ENCODE assay signal across 15 cellular contexts in the genomic region with DNA sequence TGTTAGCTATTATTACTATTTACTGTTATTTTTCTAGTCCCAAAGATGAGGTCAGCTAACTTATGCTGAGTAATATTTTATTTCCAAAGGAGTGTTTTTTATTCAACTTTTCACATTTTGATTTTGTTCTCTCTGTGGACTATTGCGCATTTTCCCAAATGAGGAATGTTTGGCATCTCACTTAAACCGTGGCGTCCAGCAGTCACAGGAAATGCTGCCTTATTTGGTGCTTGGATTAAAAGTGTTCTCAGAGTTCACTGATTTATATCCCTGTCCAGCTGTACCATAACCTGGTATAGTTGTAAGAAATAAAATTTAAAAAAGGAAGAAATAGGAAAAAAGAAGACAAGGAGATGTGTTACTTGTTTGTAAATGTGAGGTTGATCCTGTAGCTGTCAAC.
DNase-seq lines count a peak whose midpoint lies in the region; ATAC-seq and TF ChIP-seq lines count a peak whose summit lies in the region.
"Had no signal": no experiment of that assay in that cellular context is flagged by ENCODE, and none has a peak within 500 bp of the region (broad histone marks: within the 10 kb centered on the region; RNA-seq: fewer than 3 reads in every experiment).

No MANE protein-coding gene starts in this region.

- no peak overlapping the region for H3K27ac Mint-ChIP-seq in MCF 10A (ENCODE audit: low read depth, unreplicated experiment)
- H3K27ac Mint-ChIP-seq in natural killer cell treated with Interleukin-12 subunit alpha and Interleukin-12 subunit beta and Interleukin-15 and Interleukin-18, amount 100 ng/mL, for 72 hours = no peak overlapping the region
- H3K27ac Mint-ChIP-seq: activated naive CD4-positive, alpha-beta T cell treated with anti-CD3 and anti-CD28 coated beads, Interleukin-2, amount 50 U/mL, for 24 hours had no signal

- TF ChIP-seq CTCF in MCF 10A (IDR thresholded peaks at IDR 0.05; ENCODE audit: unreplicated experiment) (no peak), mammary epithelial cell (conservative IDR thresholded peaks at IDR 0.05 in 1 of 2, IDR thresholded peaks at IDR 0.05 in 1 of 2; ENCODE audit: extremely low read depth in 1 of 2, insufficient read depth in 1 of 2, low read depth in 1 of 2, low read length in 2 of 2) (no peak), coronary artery (IDR thresholded peaks at IDR 0.05) (no peak), left lung (IDR thresholded peaks at IDR 0.05) (no peak)

- peak; percentile 48 for DNase-seq in MCF 10A (ENCODE audit: unreplicated experiment)
- DNase-seq in mammary epithelial cell = no peak
- DNase-seq in coronary artery (ENCODE audit: low spot score) = no peak
- DNase-seq in left lung = no peak
- DNase-seq in aorta = no peak
- DNase-seq in NCI-H146 treated with DMSO at 0.1 percent for 48 hours (lab: John Stamatoyannopoulos, UW; ENCODE audit: unreplicated experiment) = no peak
- DNase-seq in natural killer cell treated with Interleukin-12 subunit alpha and Interleukin-12 subunit beta and Interleukin-15 and Interleukin-18, amount 100 ng/mL, for 72 hours (ENCODE audit: low spot score) = no peak
- DNase-seq: activated CD4-positive, CD25-positive, alpha-beta regulatory T cell; activated CD8-positive, alpha-beta memory T cell treated with anti-CD3 and anti-CD28 coated beads, Interleukin-2, amount 50 U/mL, for 4 hours; NCI-H1048; right lobe of liver had no signal

- in situ Hi-C loops in mammary epithelial cell (cut with MboI; ENCODE audit: low sequenced_read_pairs in 2 of 2) = loop anchor here in 1 of 2 donors (25.0 kb wide), 1 partner anchor 270 kb away; no protein-coding TSS in a partner anchor

- peaks cover 36% of the 10 kb centered on the region for H3K4me1 Mint-ChIP-seq in MCF 10A (ENCODE audit: insufficient read depth, unreplicated experiment)
- H3K4me1 Mint-ChIP-seq in natural killer cell treated with Interleukin-12 subunit alpha and Interleukin-12 subunit beta and Interleukin-15 and Interleukin-18, amount 100 ng/mL, for 72 hours (ENCODE audit: low read depth in 2 of 2) = no peaks in the 10 kb centered on the region
- H3K4me1 Mint-ChIP-seq: activated naive CD4-positive, alpha-beta T cell treated with anti-CD3 and anti-CD28 coated beads, Interleukin-2, amount 50 U/mL, for 24 hours had no signal

- no peaks in the 10 kb centered on the region for H3K9me3 ChIP-seq in mammary epithelial cell (replicated peaks; ENCODE audit: insufficient read depth, low read length)
- no peaks in the 10 kb centered on the region for H3K9me3 ChIP-seq in left lung
- H3K9me3 ChIP-seq in aorta (ENCODE audit: control insufficient read depth, low read length) = no peaks in the 10 kb centered on the region
- H3K9me3 ChIP-seq: right lobe of liver had no signal

- no peaks in the 10 kb centered on the region for H3K27me3 Mint-ChIP-seq in MCF 10A (ENCODE audit: insufficient read depth, unreplicated experiment)
- peaks cover 28 to 32% of the 10 kb centered on the region in 2 donors for H3K27me3 Mint-ChIP-seq in natural killer cell treated with Interleukin-12 subunit alpha and Interleukin-12 subunit beta and Interleukin-15 and Interleukin-18, amount 100 ng/mL, for 72 hours
- H3K27me3 Mint-ChIP-seq: activated naive CD4-positive, alpha-beta T cell treated with anti-CD3 and anti-CD28 coated beads, Interleukin-2, amount 50 U/mL, for 24 hours had no signal

- WGBS in mammary epithelial cell (ENCODE audit: low coverage, missing lambda C conversion rate) = 56% methylated on average over 3 of the region's 3 CpGs
- 4 to 6% methylated on average over 3 of the region's 3 CpGs for WGBS in aorta, 2 donors

- intact Hi-C loops in MCF 10A (cut with micrococcal nuclease) = no loop called here
- intact Hi-C loops in mammary epithelial cell (cut with micrococcal nuclease) = no loop called here
- intact Hi-C loops in left lung (cut with DNase I) = no loop called here
- intact Hi-C loops in aorta (cut with DNase I) = loop anchor here (5.0 kb wide), 3 partner anchors 45 to 165 kb away; a partner anchor contains a TSS

- no peak overlapping the region for H3K27ac ChIP-seq in mammary epithelial cell (ENCODE audit: insufficient read depth, low read depth, low read length)
- H3K27ac ChIP-seq in coronary artery = peak overlapping the region; percentile 2 to 76
- H3K27ac ChIP-seq in left lung = peak overlapping the region in 1 of 2 donors; percentile 30
- peak overlapping the region; percentile 95 to 100 for H3K27ac ChIP-seq in aorta (ENCODE audit: low read depth in 1 of 2, low read length in 2 of 2)
- H3K27ac ChIP-seq: 22Rv1 had no signal

- no peaks in the 10 kb centered on the region for H3K9me3 Mint-ChIP-seq in MCF 10A (ENCODE audit: unreplicated experiment)
- H3K9me3 Mint-ChIP-seq in natural killer cell treated with Interleukin-12 subunit alpha and Interleukin-12 subunit beta and Interleukin-15 and Interleukin-18, amount 100 ng/mL, for 72 hours = no peaks in the 10 kb centered on the region
- H3K9me3 Mint-ChIP-seq: activated naive CD4-positive, alpha-beta T cell treated with anti-CD3 and anti-CD28 coated beads, Interleukin-2, amount 50 U/mL, for 24 hours had no signal

- no peak overlapping the region for H3K9ac ChIP-seq in mammary epithelial cell (ENCODE audit: insufficient read depth, low read length)

- no TSS peak for BruUV-seq in MCF 10A (replicated peaks; lab: Mats Ljungman, UMichigan)
- BruUV-seq in mammary epithelial cell (replicated peaks; lab: Mats Ljungman, UMichigan) = no TSS peak

- no peak overlapping the region for H3K4me2 ChIP-seq in mammary epithelial cell (ENCODE audit: insufficient read depth, low read depth, low read length)

- peaks cover 3% of the 10 kb centered on the region for H3K79me2 ChIP-seq in mammary epithelial cell (ENCODE audit: insufficient read depth, low read length)

- H3K4me1 ChIP-seq in mammary epithelial cell (ENCODE audit: insufficient read depth, low read length) (peaks cover 47% of the 10 kb centered on the region), left lung (peaks cover 0 to 4% of the 10 kb centered on the region in 2 donors), aorta (ENCODE audit: control insufficient read depth in 1 of 2, insufficient read depth in 2 of 2, low read length in 2 of 2) (peaks cover 0 to 14% of the 10 kb centered on the region in 2 donors)

- H3K36me3 ChIP-seq in mammary epithelial cell (ENCODE audit: insufficient read depth, low read length) = no peaks in the 10 kb centered on the region
- H3K36me3 ChIP-seq in left lung = no peaks in the 10 kb centered on the region
- H3K36me3 ChIP-seq in aorta (ENCODE audit: control insufficient read depth in 1 of 2, insufficient read depth in 2 of 2, low read length in 1 of 2) = no peaks in the 10 kb centered on the region
- H3K36me3 ChIP-seq: right lobe of liver had no signal

- H4K20me1 ChIP-seq in mammary epithelial cell (ENCODE audit: insufficient read depth, low read length) = no peaks in the 10 kb centered on the region

- H3K27me3 ChIP-seq in mammary epithelial cell (ENCODE audit: insufficient read depth, low read length) (no peaks in the 10 kb centered on the region), left lung (no peaks in the 10 kb centered on the region), aorta (ENCODE audit: control insufficient read depth in 1 of 2, insufficient read depth in 2 of 2, low read length in 1 of 2) (no peaks in the 10 kb centered on the region)
- H3K27me3 ChIP-seq: right lobe of liver had no signal

- POLR2A ChIA-PET in MCF 10A (lab: Yijun Ruan, JAX) = interaction anchor here (0.7 to 1.9 kb wide), 3 partner anchors 12 to 122 kb away, joined by 3 to 7 read pairs (median 3); no protein-coding TSS in a partner anchor

- no peak overlapping the region for H2AFZ ChIP-seq in mammary epithelial cell (ENCODE audit: low read depth, low read length)

- dilution Hi-C loops in mammary epithelial cell (cut with HindIII; ENCODE audit: low sequenced_read_pairs) = no loop called here

- no peak overlapping the region for H3K4me3 Mint-ChIP-seq in MCF 10A (ENCODE audit: unreplicated experiment)
- no peak overlapping the region for H3K4me3 Mint-ChIP-seq in natural killer cell treated with Interleukin-12 subunit alpha and Interleukin-12 subunit beta and Interleukin-15 and Interleukin-18, amount 100 ng/mL, for 72 hours
- H3K4me3 Mint-ChIP-seq: activated naive CD4-positive, alpha-beta T cell treated with anti-CD3 and anti-CD28 coated beads, Interleukin-2, amount 50 U/mL, for 24 hours had no signal

- ATAC-seq in left lung = peak; percentile 33
- ATAC-seq in aorta (ENCODE audit: low FRiP score) = peak; percentile 39
- ATAC-seq in HG02759 (IDR thresholded peaks at IDR 0.05; ENCODE audit: unreplicated experiment) = no peak
- no peak for ATAC-seq in natural killer cell treated with Interleukin-12 subunit alpha and Interleukin-12 subunit beta and Interleukin-15 and Interleukin-18, amount 100 ng/mL, for 72 hours
- ATAC-seq: HepG2, right lobe of liver had no signal

- CTCF ChIA-PET in MCF 10A (lab: Yijun Ruan, JAX) = interaction anchor here (0.6 kb wide), 1 partner anchor 10 kb away, joined by 5 read pairs; no protein-coding TSS in a partner anchor
- CTCF ChIA-PET in mammary epithelial cell (lab: Charles Lee; ENCODE audit: low non-redundant PET) = no interaction called here

- no peak overlapping the region for H3K4me3 ChIP-seq in mammary epithelial cell (replicated peaks in 1 of 3; ENCODE audit: insufficient read depth in 1 of 3, low read depth in 2 of 3, low read length in 3 of 3)
- no peak overlapping the region for H3K4me3 ChIP-seq in coronary artery
- H3K4me3 ChIP-seq in left lung = no peak overlapping the region
- H3K4me3 ChIP-seq in aorta (ENCODE audit: low read length in 2 of 2) = no peak overlapping the region
- H3K4me3 ChIP-seq: right lobe of liver had no signal

- H3K36me3 Mint-ChIP-seq in MCF 10A (ENCODE audit: insufficient read depth, unreplicated experiment) = no peaks in the 10 kb centered on the region
- no peaks in the 10 kb centered on the region for H3K36me3 Mint-ChIP-seq in natural killer cell treated with Interleukin-12 subunit alpha and Interleukin-12 subunit beta and Interleukin-15 and Interleukin-18, amount 100 ng/mL, for 72 hours
- H3K36me3 Mint-ChIP-seq: activated naive CD4-positive, alpha-beta T cell treated with anti-CD3 and anti-CD28 coated beads, Interleukin-2, amount 50 U/mL, for 24 hours had no signal

Comparison
In these comparisons a context has a peak if more than half of its experiments do, and no peak if none do; other contexts are left out.
1. ATAC-seq: peak in left lung (single experiment) and aorta (single experiment); none in HG02759 (single experiment) and natural killer cell treated with Interleukin-12 subunit alpha and Interleukin-12 subunit beta and Interleukin-15 and Interleukin-18, amount 100 ng/mL, for 72 hours (0 of 2).
2. intact Hi-C loops: an anchor here in aorta (5.0 kb wide); none called in MCF 10A, mammary epithelial cell and left lung.